Comparison of ENCODE assay signal across 25 cellular contexts in genomic region chr9:131303702-131304101, GRCh38. TPM values are rescaled to one million over a fixed set of nuclear protein-coding genes. Genes with fewer than 3 reads are reported as not detected.
"Had no signal": no experiment of that assay in that cellular context is flagged by ENCODE, and none has a peak within 500 bp of the region (broad histone marks: within the 10 kb centered on the region; RNA-seq: fewer than 3 reads in every experiment).

No MANE protein-coding gene starts in this region.

- H3K9me3 Mint-ChIP-seq: activated B cell treated with CpG ODN at 0.5 μM for 24 hours; activated T-cell treated with anti-CD3 and anti-CD28 coated beads, Interleukin-2, amount 50 U/mL, for 4 hours; activated T-helper 2 cell treated with anti-CD3 and anti-CD28 coated beads, Interferon-gamma antibody, Interleukin-2, Interleukin-4, amounts not matched to agents 10 μg/mL and 5 μg/mL and 100 μg/mL, durations not matched to agents 14 hours and 24 hours and 36 hours; naive B cell; stimulated activated naive CD8-positive, alpha-beta T cell treated with anti-CD3 and anti-CD28 coated beads, Interleukin-15, Interleukin-2, amounts not matched to agents 100 ng/mL and 50 ng/mL, for 24 hours had no signal

- H3K4me3 Mint-ChIP-seq: activated B cell treated with CpG ODN at 0.5 μM for 24 hours; activated CD4-positive, alpha-beta T cell treated with anti-CD3 and anti-CD28 coated beads for 36 hours; activated naive CD8-positive, alpha-beta T cell; activated T-cell treated with anti-CD3 and anti-CD28 coated beads, Interleukin-2, amount 50 U/mL, for 4 hours; stimulated activated naive CD8-positive, alpha-beta T cell treated with anti-CD3 and anti-CD28 coated beads, Interleukin-15, Interleukin-2, amounts not matched to agents 100 ng/mL and 50 ng/mL, for 24 hours had no signal

- H3K36me3 ChIP-seq: adrenal gland had no signal

- H3K4me1 ChIP-seq: adrenal gland, ascending aorta, tibial artery had no signal

- ATAC-seq: activated CD4-positive, alpha-beta T cell treated with anti-CD3 and anti-CD28 coated beads for 36 hours; activated T-cell treated with anti-CD3 and anti-CD28 coated beads, Interleukin-2, amount 50 U/mL, for 4 hours had no signal

- FAIRE-seq: frontal cortex, islet of Langerhans had no signal

- H3K36me3 Mint-ChIP-seq: activated naive CD8-positive, alpha-beta T cell had no signal

- H3K27ac Mint-ChIP-seq: activated B cell treated with CpG ODN at 0.5 μM for 24 hours; activated CD4-positive, alpha-beta T cell treated with anti-CD3 and anti-CD28 coated beads for 36 hours; activated naive CD8-positive, alpha-beta T cell; activated T-helper 2 cell treated with anti-CD3 and anti-CD28 coated beads, Interferon-gamma antibody, Interleukin-2, Interleukin-4, amounts not matched to agents 10 μg/mL and 5 μg/mL and 100 μg/mL, durations not matched to agents 14 hours and 24 hours and 36 hours; naive B cell; stimulated activated naive CD8-positive, alpha-beta T cell treated with anti-CD3 and anti-CD28 coated beads, Interleukin-15, Interleukin-2, amounts not matched to agents 100 ng/mL and 50 ng/mL, for 24 hours had no signal

- H3K4me1 Mint-ChIP-seq: activated CD4-positive, alpha-beta T cell treated with anti-CD3 and anti-CD28 coated beads for 36 hours had no signal

- H3K27me3 ChIP-seq: adrenal gland, ascending aorta, esophagus muscularis mucosa, tibial artery had no signal

- H3K4me3 ChIP-seq: adrenal gland, ascending aorta, coronary artery, esophagus muscularis mucosa, lung, tibial artery had no signal

- H3K27me3 Mint-ChIP-seq: activated CD4-positive, alpha-beta T cell treated with anti-CD3 and anti-CD28 coated beads for 36 hours; activated naive CD8-positive, alpha-beta T cell; stimulated activated naive CD8-positive, alpha-beta T cell treated with anti-CD3 and anti-CD28 coated beads, Interleukin-15, Interleukin-2, amounts not matched to agents 100 ng/mL and 50 ng/mL, for 24 hours had no signal

- H3K9me3 ChIP-seq: adrenal gland, ascending aorta, esophagus muscularis mucosa, tibial artery had no signal

- DNase-seq: activated B cell treated with CpG ODN at 0.5 μM for 24 hours; activated CD4-positive, alpha-beta T cell treated with anti-CD3 and anti-CD28 coated beads for 36 hours; activated CD4-positive, alpha-beta T cell treated with anti-CD3 and anti-CD28 coated beads, Interleukin-2, amount 50 U/mL, for 48 hours; activated CD8-positive, alpha-beta memory T cell treated with anti-CD3 and anti-CD28 coated beads, Interleukin-2, amount 50 U/mL, for 48 hours; activated naive CD4-positive, alpha-beta T cell; activated T-cell treated with anti-CD3 and anti-CD28 coated beads, Interleukin-2, amount 50 U/mL, for 4 hours; adrenal gland; naive B cell; occipital lobe; posterior cingulate gyrus; stimulated activated CD4-positive, alpha-beta T cell treated with anti-CD3 and anti-CD28 coated beads, Interleukin-12 subunit alpha, Interleukin-12 subunit beta, amount 100 ng/mL, for 4 hours; stimulated activated CD4-positive, alpha-beta T cell treated with anti-CD3 and anti-CD28 coated beads, Interleukin-4, amount 100 ng/mL, for 4 hours; substantia nigra; T-helper 1 cell; T1000; tibial artery had no signal

- H3K27ac ChIP-seq: adrenal gland, ascending aorta, coronary artery, esophagus muscularis mucosa, tibial artery had no signal

RNA-seq across cellular contexts. Expression of gene PLPP7, which starts 14.2 kb away (rescaled TPM):
- total RNA-seq: activated T-cell treated with anti-CD3 and anti-CD28 coated beads, Interleukin-2, amount 50 U/mL, for 4 hours; activated T-helper 2 cell treated with anti-CD3 and anti-CD28 coated beads, Interferon-gamma antibody, Interleukin-2, Interleukin-4, amounts not matched to agents 10 μg/mL and 5 μg/mL and 100 μg/mL, durations not matched to agents 14 hours and 24 hours and 36 hours had no signal
